ENCODE assay signal across 20 cellular contexts in genomic region chr18:46715062-46715461, GRCh38. TPM values are rescaled to one million over a fixed set of nuclear protein-coding genes. Genes with fewer than 3 reads are reported as not detected.
A peak's percentile ranks its signal among the peaks of the same experiment; 100 is the strongest.
DNase-seq lines count a peak whose midpoint lies in the region; ATAC-seq and TF ChIP-seq lines count a peak whose summit lies in the region.
"Had no signal": no experiment of that assay in that cellular context is flagged by ENCODE, and none has a peak within 500 bp of the region (broad histone marks: within the 10 kb centered on the region; RNA-seq: fewer than 3 reads in every experiment).

No MANE protein-coding gene starts in this region.

- peaks cover 99% of the 10 kb centered on the region for H3K4me1 ChIP-seq in BLaER1
- no peaks in the 10 kb centered on the region; the same call in 1 of the 2 replicates for H3K4me1 ChIP-seq in GM23338 (ENCODE audit: insufficient read depth)
- H3K4me1 ChIP-seq in OCI-LY7 (ENCODE audit: insufficient read depth, low read length, poor library complexity, severe bottlenecking), result peaks cover 78% of the 10 kb centered on the region

- H3K4me2 ChIP-seq in BLaER1 (peak overlapping the region; percentile 4; the same call in 1 of the 2 replicates), GM23338 (peak overlapping the region; percentile 42; the same call in 1 of the 2 replicates), OCI-LY7 (ENCODE audit: low read length) (no peak overlapping the region)
- H3K4me2 ChIP-seq: PC-9 had no signal

- H3K4me3 Mint-ChIP-seq in GM23338, result no peak overlapping the region
- H3K4me3 Mint-ChIP-seq: CD14-positive monocyte; T-helper 1 cell treated with Interleukin-12 subunit alpha and Interleukin-12 subunit beta and Interleukin-4 antibody, amounts not matched to agents 30 μg/mL and 1 μg/mL, for 36 hours had no signal

- H3K27ac Mint-ChIP-seq in GM23338, result no peak overlapping the region
- H3K27ac Mint-ChIP-seq: CD14-positive monocyte; T-helper 1 cell treated with Interleukin-12 subunit alpha and Interleukin-12 subunit beta and Interleukin-4 antibody, amounts not matched to agents 30 μg/mL and 1 μg/mL, for 36 hours had no signal

- H3K9me2 ChIP-seq in GM23338 (ENCODE audit: insufficient read depth), result no peaks in the 10 kb centered on the region
- H3K9me2 ChIP-seq in OCI-LY7 (ENCODE audit: insufficient read depth, low read length), result no peaks in the 10 kb centered on the region

- H3K4me3 ChIP-seq in BLaER1 (no peak overlapping the region), GM23338 (no peak overlapping the region), OCI-LY7 (ENCODE audit: low read depth, low read length, poor library complexity, severe bottlenecking) (no peak overlapping the region)
- H3K4me3 ChIP-seq: GM12878, PC-9 had no signal

- H3K27me3 ChIP-seq in BLaER1 (no peaks in the 10 kb centered on the region), GM23338 (ENCODE audit: insufficient read depth) (no peaks in the 10 kb centered on the region)

- POLR2A ChIA-PET in OCI-LY7 (lab: Charles Lee), result interaction anchor here (0.6 to 0.9 kb wide), 2 partner anchors 374 to 710 kb away, joined by 3 read pairs; no protein-coding TSS in a partner anchor

- no peaks in the 10 kb centered on the region for H3K9me3 ChIP-seq in BLaER1
- no peaks in the 10 kb centered on the region for H3K9me3 ChIP-seq in OCI-LY7 (ENCODE audit: low read length)

- H3K36me3 ChIP-seq in BLaER1 (no peaks in the 10 kb centered on the region), GM23338 (ENCODE audit: insufficient read depth) (no peaks in the 10 kb centered on the region), OCI-LY7 (ENCODE audit: insufficient read depth, low read length) (no peaks in the 10 kb centered on the region)

- DNase-seq in GM23338 (ENCODE audit: low spot score), result peak; percentile 38
- no peak for DNase-seq in OCI-LY7 (ENCODE audit: low spot score)
- DNase-seq in left kidney (ENCODE audit: low read depth, low spot score), result peak; percentile 30
- DNase-seq in D341Med (ENCODE audit: low spot score), result no peak
- no peak for DNase-seq in substantia nigra (lab: John Stamatoyannopoulos, UW)
- no peak for DNase-seq in ecto neural progenitor cell (ENCODE audit: low spot score)
- DNase-seq: GOT3, Kasumi-1, MM.1S, NCI-H1048, NCI-H1417 treated with DMSO at 0.1 percent for 48 hours, NCI-H2029 treated with DMSO at 0.1 percent for 48 hours, NCI-H526, PC-9, RPMI8226, SHP77 had no signal

- no peaks in the 10 kb centered on the region for H3K36me3 Mint-ChIP-seq in GM23338 (ENCODE audit: low read depth)
- H3K36me3 Mint-ChIP-seq: CD14-positive monocyte had no signal

- peaks cover 18% of the 10 kb centered on the region for H3K4me1 Mint-ChIP-seq in GM23338
- H3K4me1 Mint-ChIP-seq: CD14-positive monocyte had no signal

- CTCF ChIA-PET in OCI-LY7 (lab: Charles Lee; ENCODE audit: unreplicated experiment), result no interaction called here

- TF ChIP-seq CTCF in GM23338 (conservative IDR thresholded peaks at IDR 0.05; ENCODE audit: low read depth in 2 of 2) (peak; percentile 50 to 59), OCI-LY7 (conservative IDR thresholded peaks at IDR 0.05; ENCODE audit: low read length) (0 out of 2 replicates have a peak, but pooled peaks have one; percentile 14)

- BruUV-seq in OCI-LY7 (replicated peaks; lab: Mats Ljungman, UMichigan), result no TSS peak

- H3K9me3 Mint-ChIP-seq in GM23338, result no peaks in the 10 kb centered on the region
- H3K9me3 Mint-ChIP-seq: T-helper 1 cell treated with Interleukin-12 subunit alpha and Interleukin-12 subunit beta and Interleukin-4 antibody, amounts not matched to agents 30 μg/mL and 1 μg/mL, for 36 hours had no signal

- H3K27ac ChIP-seq in BLaER1, result 0 out of 2 replicates have a peak overlapping the region, but pooled peaks have one; percentile 2
- no peak overlapping the region for H3K27ac ChIP-seq in GM23338 (ENCODE audit: low read depth)
- H3K27ac ChIP-seq in OCI-LY7 (ENCODE audit: low read depth, low read length, poor library complexity, severe bottlenecking), result no peak overlapping the region
- H3K27ac ChIP-seq in substantia nigra (ENCODE audit: low read depth, low read length, poor library complexity, severe bottlenecking), result no peak overlapping the region
- H3K27ac ChIP-seq: PC-9 had no signal

- H3F3A ChIP-seq in GM23338 (replicated peaks; ENCODE audit: low read depth), result no peaks in the 10 kb centered on the region

- H3K79me2 ChIP-seq in GM23338 (replicated peaks; ENCODE audit: insufficient read depth) (no peaks in the 10 kb centered on the region), OCI-LY7 (ENCODE audit: insufficient read depth, low read depth, low read length) (no peaks in the 10 kb centered on the region)

- ATAC-seq in GM23338, result peak; percentile 77
- ATAC-seq: GM12878 had no signal

- H3K9ac ChIP-seq in BLaER1, result no peak overlapping the region

- intact Hi-C loops in OCI-LY7 (cut with micrococcal nuclease; ENCODE audit: unreplicated experiment), result no loop called here

- H2AFZ ChIP-seq in GM23338 (no peak overlapping the region), OCI-LY7 (ENCODE audit: low read length) (no peak overlapping the region)
- H2AFZ ChIP-seq: PC-9 had no signal

- peaks cover 13% of the 10 kb centered on the region for H3K27me3 Mint-ChIP-seq in GM23338 (ENCODE audit: insufficient read depth, low read depth, poor library complexity)

- no peaks in the 10 kb centered on the region for H4K20me1 ChIP-seq in BLaER1
- H4K20me1 ChIP-seq in GM23338 (replicated peaks; ENCODE audit: insufficient read depth), result no peaks in the 10 kb centered on the region; the same call in 1 of the 2 replicates
- no peaks in the 10 kb centered on the region for H4K20me1 ChIP-seq in OCI-LY7 (ENCODE audit: insufficient read depth, low read length)

TF ChIP-seq in GM23338, 12 proteins besides CTCF, POLR2A, EP300 and RAD21 (continues in another document):
- TF ChIP-seq JUNB (IDR thresholded peaks at IDR 0.05; ENCODE audit: unreplicated experiment) (no peak), EZH2phosphoT487 (IDR thresholded peaks at IDR 0.05; ENCODE audit: unreplicated experiment) (no peak), NANOG (IDR thresholded peaks at IDR 0.05; ENCODE audit: borderline replicate concordance) (no peak), EZH2 (IDR thresholded peaks at IDR 0.05; ENCODE audit: low read depth, unreplicated experiment) (no peak), REST (IDR thresholded peaks at IDR 0.05; ENCODE audit: unreplicated experiment) (no peak), POLR2AphosphoS5 (IDR thresholded peaks at IDR 0.05; ENCODE audit: low read depth) (no peak), ETS1 (IDR thresholded peaks at IDR 0.05) (no peak), ZNF114 (CRISPR knock-in tag; IDR thresholded peaks at IDR 0.05) (no peak), ZNF331 (CRISPR knock-in tag; IDR thresholded peaks at IDR 0.05; ENCODE audit: low read depth) (no peak), CREB1 (CRISPR knock-in tag; IDR thresholded peaks at IDR 0.05; ENCODE audit: low read depth) (no peak)

RNA-seq across cellular contexts. Expression of gene ST8SIA5, which starts 41.8 kb away (rescaled TPM):
- total RNA-seq in GM23338 (2014; rRNA removed; shearing (Covaris generic)), result 4.8 and 7.0 TPM in 2 replicates
- 3.0 and 3.3 TPM in 2 replicates for polyA plus RNA-seq in GM23338 (2016; fragmentation: Nextera tagmentation; extraction: Ambion mirVana)
- total RNA-seq in OCI-LY7 (2014; rRNA removed; shearing (Covaris generic)), result 0.28 TPM in 1 of 2 replicates, not detected in the other
- total RNA-seq in OCI-LY7 (2022), result not detected in 2 replicates
- total RNA-seq: PC-9 had no signal
- polyA plus RNA-seq: CD14-positive monocyte had no signal

RNA-seq across cellular contexts. Expression of gene LOXHD1, which starts 58.0 kb away (rescaled TPM):
- total RNA-seq in GM23338 (2014; rRNA removed; shearing (Covaris generic)), result 0.16 and 0.17 TPM in 2 replicates
- polyA plus RNA-seq in GM23338 (2016; fragmentation: Nextera tagmentation; extraction: Ambion mirVana), result 0.23 TPM in 1 of 2 replicates, not detected in the other
- total RNA-seq in OCI-LY7 (2014; rRNA removed; shearing (Covaris generic)), result not detected in 2 replicates
- total RNA-seq in OCI-LY7 (2022), result not detected in 2 replicates
- total RNA-seq: GM12878, PC-9 had no signal
- polyA plus RNA-seq: GM12878 had no signal

Comparison
In these comparisons a context has a peak if more than half of its experiments do, and no peak if none do; other contexts are left out.
1. DNase-seq: peak in GM23338 (single experiment) and left kidney (single experiment); none in OCI-LY7 (single experiment), D341Med (single experiment), substantia nigra (0 of 49) and ecto neural progenitor cell (single experiment).